Comparison of ENCODE assay signal across 1 cellular context in the genomic region with DNA sequence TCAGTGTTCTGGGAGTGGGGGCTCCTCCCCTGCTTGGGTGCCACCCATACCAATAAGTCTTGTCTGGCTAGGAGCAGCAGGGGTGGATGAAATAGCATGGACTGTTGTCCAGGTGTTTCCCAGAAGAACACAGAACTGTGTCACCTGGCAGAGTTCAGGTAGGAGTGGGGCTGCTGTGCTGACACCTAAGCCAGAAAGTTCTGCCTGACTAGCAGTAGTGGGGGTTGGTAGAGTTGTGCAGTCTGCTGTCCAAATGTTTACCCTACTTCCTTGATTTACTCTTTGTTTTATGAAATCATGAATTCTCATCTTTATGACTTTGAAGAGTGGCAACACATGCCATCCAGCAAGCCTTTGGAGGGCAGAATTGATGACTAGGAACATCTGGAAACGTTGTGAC.
TF ChIP-seq lines count a peak whose summit lies in the region.

No MANE protein-coding gene starts in this region.

TF ChIP-seq in SK-N-SH treated with all-trans-retinoic acid at 6 μM for 48 hours, 23 proteins besides CTCF, POLR2A, EP300 and RAD21 (continued from another document):
- TF ChIP-seq, protein P1, sequence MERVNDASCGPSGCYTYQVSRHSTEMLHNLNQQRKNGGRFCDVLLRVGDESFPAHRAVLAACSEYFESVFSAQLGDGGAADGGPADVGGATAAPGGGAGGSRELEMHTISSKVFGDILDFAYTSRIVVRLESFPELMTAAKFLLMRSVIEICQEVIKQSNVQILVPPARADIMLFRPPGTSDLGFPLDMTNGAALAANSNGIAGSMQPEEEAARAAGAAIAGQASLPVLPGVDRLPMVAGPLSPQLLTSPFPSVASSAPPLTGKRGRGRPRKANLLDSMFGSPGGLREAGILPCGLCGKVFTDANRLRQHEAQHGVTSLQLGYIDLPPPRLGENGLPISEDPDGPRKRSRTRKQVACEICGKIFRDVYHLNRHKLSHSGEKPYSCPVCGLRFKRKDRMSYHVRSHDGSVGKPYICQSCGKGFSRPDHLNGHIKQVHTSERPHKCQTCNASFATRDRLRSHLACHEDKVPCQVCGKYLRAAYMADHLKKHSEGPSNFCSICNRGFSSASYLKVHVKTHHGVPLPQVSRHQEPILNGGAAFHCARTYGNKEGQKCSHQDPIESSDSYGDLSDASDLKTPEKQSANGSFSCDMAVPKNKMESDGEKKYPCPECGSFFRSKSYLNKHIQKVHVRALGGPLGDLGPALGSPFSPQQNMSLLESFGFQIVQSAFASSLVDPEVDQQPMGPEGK (CRISPR knock-in tag; IDR thresholded peaks at IDR 0.05; ENCODE audit: borderline replicate concordance) = no peak
- TF ChIP-seq TOX (CRISPR knock-in tag; IDR thresholded peaks at IDR 0.05; ENCODE audit: borderline replicate concordance) (no peak), ZNF8 (CRISPR knock-in tag; IDR thresholded peaks at IDR 0.05) (no peak), BACH2 (CRISPR knock-in tag; IDR thresholded peaks at IDR 0.05; ENCODE audit: borderline replicate concordance) (no peak)
TF ChIP-seq in SK-N-SH treated with all-trans-retinoic acid at 6 μM for 48 hours: peak in this region for 0.
